1 cellular context compared by ENCODE assay signal in the genomic region with DNA sequence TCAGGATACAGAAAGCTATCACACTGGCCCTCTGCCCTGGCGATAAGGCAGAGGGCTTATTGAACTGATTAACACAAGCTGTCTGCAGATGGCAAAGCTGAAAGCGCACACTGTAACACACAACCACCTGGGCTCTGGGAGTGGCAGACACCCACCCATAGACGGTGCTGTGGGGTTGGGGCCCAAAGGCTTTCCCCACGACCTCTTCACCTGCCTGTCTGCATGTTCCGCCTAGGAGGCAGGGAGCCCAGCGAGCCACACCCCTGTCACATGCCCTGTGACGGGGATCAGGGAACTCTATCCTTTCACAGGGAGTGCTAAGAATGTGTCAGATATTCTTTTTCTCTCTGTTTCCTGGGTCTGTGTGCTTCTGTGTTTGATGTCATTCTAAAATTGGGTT.
TF ChIP-seq lines count a peak whose summit lies in the region.

No MANE protein-coding gene starts in this region.

TF ChIP-seq in HCT116, 20 proteins besides CTCF, POLR2A, EP300 and RAD21:
- TF ChIP-seq FOSL1 (IDR thresholded peaks at IDR 0.05; ENCODE audit: low read depth) (no peak), SRF (IDR thresholded peaks at IDR 0.05; ENCODE audit: low read depth) (no peak)
